2 cellular contexts compared by ENCODE assay signal in the genomic region with DNA sequence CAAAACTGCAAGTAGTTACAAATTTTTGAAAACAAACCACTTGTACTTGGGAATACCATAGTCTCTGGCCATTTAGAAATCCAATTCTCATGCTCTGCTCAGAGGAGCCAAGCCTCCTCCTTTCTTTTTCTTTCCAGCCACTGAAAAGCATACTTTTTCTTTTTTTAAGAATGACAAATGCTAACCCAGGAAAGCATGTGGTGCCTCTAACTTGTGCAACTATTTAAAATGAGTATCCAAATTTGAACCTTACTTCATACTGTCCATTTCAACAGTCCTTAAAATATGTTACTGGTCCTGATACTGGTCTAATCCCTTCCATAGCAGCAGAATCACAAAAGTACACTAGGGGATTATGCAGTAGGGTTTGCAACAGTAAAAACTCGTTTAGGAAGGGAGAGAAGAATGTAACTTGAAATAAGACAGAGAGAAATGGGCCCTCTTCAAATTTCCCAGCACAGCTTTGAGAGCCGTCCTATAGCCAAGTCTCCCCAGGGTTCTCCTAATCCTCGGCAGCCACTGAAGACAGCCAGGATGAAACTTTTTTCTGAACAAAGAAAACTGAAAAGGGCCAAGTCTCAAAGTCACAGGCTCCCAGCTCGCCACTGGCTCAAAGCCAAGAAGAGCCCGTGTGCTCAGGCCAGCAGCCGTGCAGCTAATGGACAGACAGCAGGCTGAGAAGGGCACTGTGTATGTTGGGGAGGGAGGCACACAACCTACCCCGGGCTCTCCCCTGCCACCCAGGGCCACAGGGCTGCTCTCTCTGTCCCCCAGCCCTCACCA.
TF ChIP-seq lines count a peak whose summit lies in the region.

No MANE protein-coding gene starts in this region.

TF ChIP-seq in SK-N-SH, 30 proteins besides CTCF, POLR2A, EP300 and RAD21 (continued from another document):
- TF ChIP-seq, protein P1, sequence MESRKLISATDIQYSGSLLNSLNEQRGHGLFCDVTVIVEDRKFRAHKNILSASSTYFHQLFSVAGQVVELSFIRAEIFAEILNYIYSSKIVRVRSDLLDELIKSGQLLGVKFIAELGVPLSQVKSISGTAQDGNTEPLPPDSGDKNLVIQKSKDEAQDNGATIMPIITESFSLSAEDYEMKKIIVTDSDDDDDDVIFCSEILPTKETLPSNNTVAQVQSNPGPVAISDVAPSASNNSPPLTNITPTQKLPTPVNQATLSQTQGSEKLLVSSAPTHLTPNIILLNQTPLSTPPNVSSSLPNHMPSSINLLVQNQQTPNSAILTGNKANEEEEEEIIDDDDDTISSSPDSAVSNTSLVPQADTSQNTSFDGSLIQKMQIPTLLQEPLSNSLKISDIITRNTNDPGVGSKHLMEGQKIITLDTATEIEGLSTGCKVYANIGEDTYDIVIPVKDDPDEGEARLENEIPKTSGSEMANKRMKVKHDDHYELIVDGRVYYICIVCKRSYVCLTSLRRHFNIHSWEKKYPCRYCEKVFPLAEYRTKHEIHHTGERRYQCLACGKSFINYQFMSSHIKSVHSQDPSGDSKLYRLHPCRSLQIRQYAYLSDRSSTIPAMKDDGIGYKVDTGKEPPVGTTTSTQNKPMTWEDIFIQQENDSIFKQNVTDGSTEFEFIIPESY (IDR thresholded peaks at IDR 0.05; ENCODE audit: borderline replicate concordance, low read depth), result no peak
- TF ChIP-seq MEF2A (IDR thresholded peaks at IDR 0.05; ENCODE audit: borderline replicate concordance, low read depth) (no peak), FOSL2 (IDR thresholded peaks at IDR 0.05; ENCODE audit: borderline replicate concordance, low read depth) (no peak), NRF1 (IDR thresholded peaks at IDR 0.05; ENCODE audit: low read depth, low read length) (no peak), SIN3A (IDR thresholded peaks at IDR 0.05; ENCODE audit: borderline replicate concordance, low read depth, low read length) (no peak), RXRA (IDR thresholded peaks at IDR 0.05; ENCODE audit: borderline replicate concordance, low read depth) (no peak), GATA2 (CRISPR knock-in tag; IDR thresholded peaks at IDR 0.05) (no peak), FOXJ3 (CRISPR knock-in tag; IDR thresholded peaks at IDR 0.05) (no peak), MXI1 (IDR thresholded peaks at IDR 0.05; ENCODE audit: low read depth, low read length) (no peak), USF2 (IDR thresholded peaks at IDR 0.05; ENCODE audit: borderline replicate concordance, low read depth, low read length) (no peak), FOXM1 (IDR thresholded peaks at IDR 0.05; ENCODE audit: low read depth) (no peak), RCOR1 (IDR thresholded peaks at IDR 0.05; ENCODE audit: low read length) (no peak), USF1 (IDR thresholded peaks at IDR 0.05; ENCODE audit: borderline replicate concordance, low read depth) (no peak)
- TF ChIP-seq, protein P2, sequence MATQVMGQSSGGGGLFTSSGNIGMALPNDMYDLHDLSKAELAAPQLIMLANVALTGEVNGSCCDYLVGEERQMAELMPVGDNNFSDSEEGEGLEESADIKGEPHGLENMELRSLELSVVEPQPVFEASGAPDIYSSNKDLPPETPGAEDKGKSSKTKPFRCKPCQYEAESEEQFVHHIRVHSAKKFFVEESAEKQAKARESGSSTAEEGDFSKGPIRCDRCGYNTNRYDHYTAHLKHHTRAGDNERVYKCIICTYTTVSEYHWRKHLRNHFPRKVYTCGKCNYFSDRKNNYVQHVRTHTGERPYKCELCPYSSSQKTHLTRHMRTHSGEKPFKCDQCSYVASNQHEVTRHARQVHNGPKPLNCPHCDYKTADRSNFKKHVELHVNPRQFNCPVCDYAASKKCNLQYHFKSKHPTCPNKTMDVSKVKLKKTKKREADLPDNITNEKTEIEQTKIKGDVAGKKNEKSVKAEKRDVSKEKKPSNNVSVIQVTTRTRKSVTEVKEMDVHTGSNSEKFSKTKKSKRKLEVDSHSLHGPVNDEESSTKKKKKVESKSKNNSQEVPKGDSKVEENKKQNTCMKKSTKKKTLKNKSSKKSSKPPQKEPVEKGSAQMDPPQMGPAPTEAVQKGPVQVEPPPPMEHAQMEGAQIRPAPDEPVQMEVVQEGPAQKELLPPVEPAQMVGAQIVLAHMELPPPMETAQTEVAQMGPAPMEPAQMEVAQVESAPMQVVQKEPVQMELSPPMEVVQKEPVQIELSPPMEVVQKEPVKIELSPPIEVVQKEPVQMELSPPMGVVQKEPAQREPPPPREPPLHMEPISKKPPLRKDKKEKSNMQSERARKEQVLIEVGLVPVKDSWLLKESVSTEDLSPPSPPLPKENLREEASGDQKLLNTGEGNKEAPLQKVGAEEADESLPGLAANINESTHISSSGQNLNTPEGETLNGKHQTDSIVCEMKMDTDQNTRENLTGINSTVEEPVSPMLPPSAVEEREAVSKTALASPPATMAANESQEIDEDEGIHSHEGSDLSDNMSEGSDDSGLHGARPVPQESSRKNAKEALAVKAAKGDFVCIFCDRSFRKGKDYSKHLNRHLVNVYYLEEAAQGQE (IDR thresholded peaks at IDR 0.05; ENCODE audit: low read depth, low read length), result no peak

TF ChIP-seq in SK-N-SH treated with all-trans-retinoic acid at 6 μM for 48 hours, 23 proteins besides CTCF, POLR2A, EP300 and RAD21 (continued from another document):
- TF ChIP-seq TSHZ2 (CRISPR knock-in tag; IDR thresholded peaks at IDR 0.05) (no peak), BACH2 (CRISPR knock-in tag; IDR thresholded peaks at IDR 0.05; ENCODE audit: borderline replicate concordance) (no peak), GLIS3 (CRISPR knock-in tag; IDR thresholded peaks at IDR 0.05) (no peak), ARNTL (CRISPR knock-in tag; IDR thresholded peaks at IDR 0.05; ENCODE audit: borderline replicate concordance, low read depth) (no peak), ZFP30 (CRISPR knock-in tag; IDR thresholded peaks at IDR 0.05) (no peak), ZFP3 (CRISPR knock-in tag; IDR thresholded peaks at IDR 0.05) (no peak), PATZ1 (CRISPR knock-in tag; IDR thresholded peaks at IDR 0.05; ENCODE audit: borderline replicate concordance) (no peak), ZNF8 (CRISPR knock-in tag; IDR thresholded peaks at IDR 0.05) (no peak), RARB (CRISPR knock-in tag; IDR thresholded peaks at IDR 0.05) (no peak), ZC3H10 (CRISPR knock-in tag; IDR thresholded peaks at IDR 0.05) (no peak), ISL1 (CRISPR knock-in tag; IDR thresholded peaks at IDR 0.05) (no peak), OSR1 (CRISPR knock-in tag; IDR thresholded peaks at IDR 0.05) (no peak), TOX (CRISPR knock-in tag; IDR thresholded peaks at IDR 0.05; ENCODE audit: borderline replicate concordance) (no peak), CSRNP3 (CRISPR knock-in tag; IDR thresholded peaks at IDR 0.05) (no peak), ESRRG (CRISPR knock-in tag; IDR thresholded peaks at IDR 0.05) (no peak), CSDC2 (CRISPR knock-in tag; IDR thresholded peaks at IDR 0.05) (no peak), TCF4 (CRISPR knock-in tag; IDR thresholded peaks at IDR 0.05; ENCODE audit: borderline replicate concordance) (no peak), ZNF70 (CRISPR knock-in tag; IDR thresholded peaks at IDR 0.05) (no peak)
- TF ChIP-seq, protein P3, sequence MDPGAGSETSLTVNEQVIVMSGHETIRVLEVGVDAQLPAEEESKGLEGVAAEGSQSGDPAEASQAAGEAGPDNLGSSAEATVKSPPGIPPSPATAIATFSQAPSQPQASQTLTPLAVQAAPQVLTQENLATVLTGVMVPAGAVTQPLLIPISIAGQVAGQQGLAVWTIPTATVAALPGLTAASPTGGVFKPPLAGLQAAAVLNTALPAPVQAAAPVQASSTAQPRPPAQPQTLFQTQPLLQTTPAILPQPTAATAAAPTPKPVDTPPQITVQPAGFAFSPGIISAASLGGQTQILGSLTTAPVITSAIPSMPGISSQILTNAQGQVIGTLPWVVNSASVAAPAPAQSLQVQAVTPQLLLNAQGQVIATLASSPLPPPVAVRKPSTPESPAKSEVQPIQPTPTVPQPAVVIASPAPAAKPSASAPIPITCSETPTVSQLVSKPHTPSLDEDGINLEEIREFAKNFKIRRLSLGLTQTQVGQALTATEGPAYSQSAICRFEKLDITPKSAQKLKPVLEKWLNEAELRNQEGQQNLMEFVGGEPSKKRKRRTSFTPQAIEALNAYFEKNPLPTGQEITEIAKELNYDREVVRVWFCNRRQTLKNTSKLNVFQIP (CRISPR knock-in tag; IDR thresholded peaks at IDR 0.05; ENCODE audit: borderline replicate concordance, low read depth), result no peak
